Comparison of ENCODE assay signal across 8 cellular contexts in the genomic region with DNA sequence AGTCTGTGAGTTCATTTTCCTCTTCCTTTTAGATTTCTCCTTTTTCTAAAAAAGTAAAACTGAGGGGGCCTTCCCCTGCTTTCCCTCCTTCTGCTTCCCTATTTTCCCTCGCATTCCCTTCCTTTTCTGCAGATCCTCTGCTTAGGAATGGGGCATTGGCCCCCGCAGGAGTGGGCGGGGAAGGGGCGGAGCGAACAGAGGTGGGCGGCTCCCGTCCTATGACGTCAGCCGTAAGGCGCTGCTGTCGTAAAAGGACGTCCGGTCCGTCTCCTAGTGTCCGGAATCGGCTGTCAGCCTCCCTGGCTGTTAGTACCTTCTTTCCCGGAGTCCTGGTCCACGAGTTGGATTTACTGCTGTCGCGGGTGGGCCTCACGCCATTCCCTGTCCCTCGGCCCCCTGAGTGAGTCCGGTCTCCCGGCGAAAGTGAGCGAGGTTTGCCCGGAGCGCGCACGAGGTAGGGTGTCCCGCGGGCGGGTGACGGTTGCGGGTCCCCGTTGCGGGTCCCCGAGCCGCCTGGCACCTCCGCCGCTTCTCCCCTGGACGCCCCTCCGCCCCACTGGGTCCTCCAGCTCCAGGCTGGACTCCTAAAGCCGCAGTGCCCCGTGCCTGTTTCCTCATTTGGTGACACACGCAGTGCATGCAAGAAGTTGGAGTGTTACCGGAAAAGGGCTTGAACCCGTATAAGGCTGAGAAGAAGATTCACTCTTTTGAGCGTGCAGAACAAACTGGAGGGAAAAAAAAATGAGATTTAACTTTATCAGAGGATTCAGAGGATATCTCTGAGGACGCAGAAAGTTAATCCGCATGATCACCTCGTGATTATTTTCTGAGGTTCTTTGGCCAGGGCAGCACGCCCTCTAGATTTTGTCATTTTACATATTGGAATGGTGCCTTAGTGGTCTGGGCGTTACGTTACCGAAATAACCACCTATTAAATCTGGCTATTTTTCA. TPM values are rescaled to one million over a fixed set of nuclear protein-coding genes. Genes with fewer than 3 reads are reported as not detected.
DNase-seq lines count a peak whose midpoint lies in the region; FAIRE-seq and TF ChIP-seq lines count a peak whose summit lies in the region.

A gene (plus strand): TSS at position 241 of the 951 bp plus-strand sequence. CDS start 1,477 bp downstream, outside the sequence.

- no peak within 1 kb of the TSS for H4K91ac ChIP-seq in neuronal stem cell (ENCODE audit: low read depth, low read length, poor library complexity)

- peak; percentile 39 for TF ChIP-seq CTCF in LNCaP clone FGC (IDR thresholded peaks at IDR 0.05; ENCODE audit: control insufficient read depth, extremely low read depth, insufficient read depth)
- no peak for TF ChIP-seq CTCF in subcutaneous adipose tissue (IDR thresholded peaks at IDR 0.05; ENCODE audit: low read depth)

- H3K14ac ChIP-seq in neuronal stem cell (ENCODE audit: low read length), result peak within 1 kb of the TSS; percentile 14

- peaks cover 25% of the 10 kb centered on the region for H3K36me3 Mint-ChIP-seq in activated naive CD4-positive, alpha-beta T cell treated with anti-CD3 and anti-CD28 coated beads for 36 hours (ENCODE audit: low read depth)

- H2BK5ac ChIP-seq in neuronal stem cell (ENCODE audit: low read length), result no peak within 1 kb of the TSS

- H3K18ac ChIP-seq in neuronal stem cell (ENCODE audit: low read length), result peak within 1 kb of the TSS; percentile 55

- H2BK12ac ChIP-seq in neuronal stem cell (ENCODE audit: low read length), result no peak within 1 kb of the TSS

- H3K4me3 Mint-ChIP-seq in activated naive CD4-positive, alpha-beta T cell treated with anti-CD3 and anti-CD28 coated beads for 36 hours, result peak within 1 kb of the TSS; percentile 94

- no peak within 1 kb of the TSS for H2BK120ac ChIP-seq in neuronal stem cell (ENCODE audit: low read depth, low read length)

- peaks cover 3 to 4% of the 10 kb centered on the region in 2 donors for H3K4me1 ChIP-seq in neuronal stem cell (ENCODE audit: control insufficient read depth in 2 of 2, insufficient read depth in 1 of 2, low read depth in 1 of 2, low read length in 2 of 2)

- no peak within 1 kb of the TSS for H3K4ac ChIP-seq in neuronal stem cell (ENCODE audit: low read length)

- peak within 1 kb of the TSS; percentile 49 for H3K23ac ChIP-seq in neuronal stem cell (ENCODE audit: low read depth, low read length, poor library complexity)

- H3K36me3 ChIP-seq in neuronal stem cell (replicated peaks in 1 of 2; ENCODE audit: control insufficient read depth in 2 of 2, insufficient read depth in 2 of 2, low read length in 2 of 2), result peaks cover 2 to 36% of the 10 kb centered on the region in 2 donors

- WGBS in neuronal stem cell (ENCODE audit: extremely low coverage in 2 of 2, insufficient read length in 2 of 2, insufficient replicate concordance in 1 of 2), 2 donors, result no CpG with 5 or more reads among the region's 56 CpGs

- no peaks in the 10 kb centered on the region for H3K27me3 Mint-ChIP-seq in activated naive CD4-positive, alpha-beta T cell treated with anti-CD3 and anti-CD28 coated beads for 36 hours (ENCODE audit: low read depth)

- H2AK5ac ChIP-seq in neuronal stem cell (ENCODE audit: low read depth, low read length), result no peak within 1 kb of the TSS

- H3K4me3 ChIP-seq in LNCaP clone FGC (ENCODE audit: low read depth, low read length) (peak within 1 kb of the TSS; percentile 65), neuronal stem cell (ENCODE audit: low read length in 2 of 2) (peak within 1 kb of the TSS; percentile 61 to 86)

- H2AFZ ChIP-seq in neuronal stem cell (ENCODE audit: low read length), result peak within 1 kb of the TSS; percentile 90

- H3K9me3 ChIP-seq in neuronal stem cell (replicated peaks in 1 of 2; ENCODE audit: control insufficient read depth in 2 of 2, insufficient read depth in 1 of 2, low read depth in 1 of 2, low read length in 2 of 2), result no peaks in the 10 kb centered on the region

- CTCF ChIA-PET in activated naive CD4-positive, alpha-beta T cell treated with anti-CD3 and anti-CD28 coated beads for 36 hours (lab: Charles Lee), result interaction anchor here (0.7 kb wide), 1 partner anchor 145 kb away, joined by 3 read pairs; no protein-coding TSS in a partner anchor

- DNase-seq in GF-D8 (lab: John Stamatoyannopoulos, UW) (peak; percentile 46), H4 (ENCODE audit: low spot score) (peak; percentile 79), LNCaP clone FGC (ENCODE audit: low read depth) (peak; percentile 68), SK-N-DZ (ENCODE audit: low spot score) (peak; percentile 86), frontal cortex (ENCODE audit: low spot score in 2 of 2) (peak; percentile 89 to 90), neuronal stem cell (ENCODE audit: low spot score) (peak; percentile 91)
- DNase-seq in activated naive CD4-positive, alpha-beta T cell treated with anti-CD3 and anti-CD28 coated beads for 36 hours, result peak; percentile 89

- peak within 1 kb of the TSS; percentile 94 for H3K9ac ChIP-seq in neuronal stem cell (ENCODE audit: low read depth, low read length, poor library complexity)

- intact Hi-C loops in activated naive CD4-positive, alpha-beta T cell treated with anti-CD3 and anti-CD28 coated beads for 36 hours (cut with micrococcal nuclease), result loop anchor here (1.0 to 5.0 kb wide), 5 partner anchors 8 to 1964 kb away; a partner anchor contains a TSS

- peaks cover 43% of the 10 kb centered on the region for H3K4me1 Mint-ChIP-seq in activated naive CD4-positive, alpha-beta T cell treated with anti-CD3 and anti-CD28 coated beads for 36 hours (ENCODE audit: low read depth)

- peaks cover 4% of the 10 kb centered on the region for H3K79me1 ChIP-seq in neuronal stem cell (ENCODE audit: low read depth, low read length)

- H3K9me3 Mint-ChIP-seq in activated naive CD4-positive, alpha-beta T cell treated with anti-CD3 and anti-CD28 coated beads for 36 hours, result no peaks in the 10 kb centered on the region

- H3K27ac Mint-ChIP-seq in activated naive CD4-positive, alpha-beta T cell treated with anti-CD3 and anti-CD28 coated beads for 36 hours, result peak within 1 kb of the TSS; percentile 94

- H4K8ac ChIP-seq in neuronal stem cell (ENCODE audit: low read depth, low read length), result no peak within 1 kb of the TSS

- FAIRE-seq in frontal cortex (lab: Jason Lieb, UNC), result no peak

- H3K4me2 ChIP-seq in neuronal stem cell (ENCODE audit: insufficient read depth, low read length, poor library complexity, severe bottlenecking), result peak within 1 kb of the TSS; percentile 43

- no peak within 1 kb of the TSS for H3K27ac ChIP-seq in neuronal stem cell (replicated peaks; ENCODE audit: low read length)

- H2BK15ac ChIP-seq in neuronal stem cell (ENCODE audit: low read length), result no peak within 1 kb of the TSS

- no peaks in the 10 kb centered on the region for H3K27me3 ChIP-seq in neuronal stem cell (ENCODE audit: control insufficient read depth in 3 of 3, insufficient read depth in 3 of 3, low read depth in 1 of 3, low read length in 3 of 3)

RNA-seq across cellular contexts. Expression of the gene that starts here (rescaled TPM):
- 26.2 and 40.5 TPM in 2 replicates for total RNA-seq in H4 (2014; rRNA removed; shearing (Covaris generic))
- polyA plus RNA-seq in SK-N-DZ (2014; cell fraction: cytosol; rRNA removed), result 37.0 and 47.0 TPM in 2 replicates
- 42.6 and 44.0 TPM in 2 replicates for polyA plus RNA-seq in SK-N-DZ (2014; cell fraction: nucleus; rRNA removed)
- total RNA-seq in activated naive CD4-positive, alpha-beta T cell treated with anti-CD3 and anti-CD28 coated beads for 36 hours, result 10 to 100 TPM; 67.2 to 75.5 TPM
- total RNA-seq in frontal cortex (20.4 TPM), subcutaneous adipose tissue (10 to 100 TPM; 34.1 to 63.9 (median 44.1) TPM)
- 36.3 TPM for polyA plus RNA-seq in neuronal stem cell (2013, experiment 1 of 2)
- 35.9 TPM for polyA plus RNA-seq in neuronal stem cell (2013, experiment 2 of 2)
